ENCODE assay signal across 7 cellular contexts in genomic region chr17:81978901-81979298, GRCh38. TPM values are rescaled to one million over a fixed set of nuclear protein-coding genes. Genes with fewer than 3 reads are reported as not detected.
DNase-seq lines count a peak whose midpoint lies in the region; ATAC-seq and TF ChIP-seq lines count a peak whose summit lies in the region.

No MANE protein-coding gene starts in this region.

- peaks cover 27% of the 10 kb centered on the region for H3K27me3 ChIP-seq in GM23338 (ENCODE audit: insufficient read depth)
- H3K27me3 ChIP-seq in Peyer's patch = no peaks in the 10 kb centered on the region
- H3K27me3 ChIP-seq in endodermal cell (ENCODE audit: control insufficient read depth, insufficient read depth, low read length, poor library complexity, severe bottlenecking) = peaks cover 6% of the 10 kb centered on the region
- H3K27me3 ChIP-seq in psoas muscle (ENCODE audit: insufficient read depth in 3 of 3, low read length in 2 of 3) = no peaks in the 10 kb centered on the region
- no peaks in the 10 kb centered on the region for H3K27me3 ChIP-seq in testis

- H3K27me3 Mint-ChIP-seq in GM23338 (ENCODE audit: insufficient read depth, low read depth, poor library complexity) (peaks cover 24% of the 10 kb centered on the region), endodermal cell (ENCODE audit: insufficient read depth) (peaks cover 24% of the 10 kb centered on the region)

- peaks cover 9% of the 10 kb centered on the region for H3K79me2 ChIP-seq in GM23338 (replicated peaks; ENCODE audit: insufficient read depth)

- peaks cover 35% of the 10 kb centered on the region for H3K36me3 Mint-ChIP-seq in GM23338 (ENCODE audit: low read depth)
- H3K36me3 Mint-ChIP-seq in endodermal cell (ENCODE audit: low read depth) = peaks cover 20% of the 10 kb centered on the region

- H3K9me3 Mint-ChIP-seq in GM23338 (peaks cover 7% of the 10 kb centered on the region; the same call in 2 of the 3 replicates), endodermal cell (peaks cover 9% of the 10 kb centered on the region)

- H3F3A ChIP-seq in GM23338 (replicated peaks; ENCODE audit: low read depth) = peaks cover 4% of the 10 kb centered on the region; the same call in 1 of the 2 replicates

- H3K27ac Mint-ChIP-seq in GM23338 = peak overlapping the region; percentile 85; the same call in 1 of the 2 replicates
- peak overlapping the region; percentile 77 for H3K27ac Mint-ChIP-seq in endodermal cell

- ATAC-seq in GM23338 = no peak
- no peak for ATAC-seq in psoas muscle
- no peak for ATAC-seq in GM18858 (IDR thresholded peaks at IDR 0.05; ENCODE audit: unreplicated experiment)

- WGBS in endodermal cell (ENCODE audit: insufficient coverage in 1 of 2, insufficient read length in 1 of 2), 2 experiments = 92 to 96% methylated on average over 4 to 8 of the region's 8 CpGs
- WGBS in psoas muscle, 3 donors = 36 to 62% (median 44%) methylated on average over 8 of the region's 8 CpGs
- 79 to 85% methylated on average over 8 of the region's 8 CpGs for WGBS in testis, 2 donors

- no peaks in the 10 kb centered on the region; the same call in 1 of the 2 replicates for H4K20me1 ChIP-seq in GM23338 (replicated peaks; ENCODE audit: insufficient read depth)

- intact Hi-C loops in psoas muscle (cut with DNase I) = loop anchor here in 1 of 2 donors (5.0 kb wide), 1 partner anchor 38 kb away; no protein-coding TSS in a partner anchor
- intact Hi-C loops in testis (cut with DNase I; ENCODE audit: low total_unique reads) = no loop called here

- H3K27ac ChIP-seq in GM23338 (ENCODE audit: low read depth) (no peak overlapping the region), Peyer's patch (peak overlapping the region in 3 of 4 donors; percentile 10 to 27 (median 20)), endodermal cell (ENCODE audit: low read depth, low read length) (no peak overlapping the region), psoas muscle (peak overlapping the region; percentile 96), testis (no peak overlapping the region)

- H3K9me2 ChIP-seq in GM23338 (ENCODE audit: insufficient read depth) = no peaks in the 10 kb centered on the region

- H3K9ac ChIP-seq in endodermal cell (ENCODE audit: extremely low read depth, low read length, poor library complexity, severe bottlenecking) = no peak overlapping the region

- TF ChIP-seq POLR2A in Peyer's patch (IDR thresholded peaks at IDR 0.05) (peak in 1 of 2 donors; percentile 12), testis (IDR thresholded peaks at IDR 0.05) (no peak)

- H3K4me1 ChIP-seq in GM23338 (ENCODE audit: insufficient read depth) (no peaks in the 10 kb centered on the region), Peyer's patch (peaks cover 0 to 18% (median 10%) of the 10 kb centered on the region in 4 donors), endodermal cell (ENCODE audit: control insufficient read depth, insufficient read depth, low read length) (no peaks in the 10 kb centered on the region), psoas muscle (peaks cover 9% of the 10 kb centered on the region), testis (peaks cover 11% of the 10 kb centered on the region)

- H3K36me3 ChIP-seq in GM23338 (ENCODE audit: insufficient read depth) (peaks cover 4% of the 10 kb centered on the region; the same call in 1 of the 2 replicates), Peyer's patch (peaks cover 0 to 11% (median 0%) of the 10 kb centered on the region in 3 donors), endodermal cell (ENCODE audit: control insufficient read depth, insufficient read depth, low read length) (peaks cover 17% of the 10 kb centered on the region), psoas muscle (ENCODE audit: insufficient read depth in 1 of 2, low read depth in 1 of 2) (peaks cover 4 to 33% of the 10 kb centered on the region in 2 donors), testis (ENCODE audit: low read depth, missing control alignments) (no peaks in the 10 kb centered on the region)

- H3K4me2 ChIP-seq in GM23338 = peak overlapping the region; percentile 96; the same call in 1 of the 2 replicates

- peak overlapping the region; percentile 92; the same call in 1 of the 2 replicates for H3K4me3 ChIP-seq in GM23338
- H3K4me3 ChIP-seq in Peyer's patch = peak overlapping the region in 3 of 4 donors; percentile 94 to 97 (median 97)
- no peak overlapping the region for H3K4me3 ChIP-seq in endodermal cell (ENCODE audit: low read length)
- peak overlapping the region; percentile 78 for H3K4me3 ChIP-seq in psoas muscle
- no peak overlapping the region for H3K4me3 ChIP-seq in testis

- peaks cover 6% of the 10 kb centered on the region; the same call in 2 of the 3 replicates for H3K4me1 Mint-ChIP-seq in GM23338
- H3K4me1 Mint-ChIP-seq in endodermal cell = no peaks in the 10 kb centered on the region

- no peak overlapping the region for H2AFZ ChIP-seq in GM23338

- TF ChIP-seq CTCF in GM23338 (conservative IDR thresholded peaks at IDR 0.05; ENCODE audit: low read depth in 2 of 2) (no peak), Peyer's patch (IDR thresholded peaks at IDR 0.05) (no peak), endodermal cell (conservative IDR thresholded peaks at IDR 0.05) (no peak), psoas muscle (IDR thresholded peaks at IDR 0.05) (no peak), testis (IDR thresholded peaks at IDR 0.05) (no peak)

- H3K4me3 Mint-ChIP-seq in GM23338 (peak overlapping the region; percentile 78), endodermal cell (peak overlapping the region; percentile 70)

- H3K9me3 ChIP-seq in Peyer's patch = no peaks in the 10 kb centered on the region
- no peaks in the 10 kb centered on the region for H3K9me3 ChIP-seq in endodermal cell (ENCODE audit: control insufficient read depth, low read length)
- H3K9me3 ChIP-seq in psoas muscle = no peaks in the 10 kb centered on the region
- no peaks in the 10 kb centered on the region for H3K9me3 ChIP-seq in testis

- DNase-seq in GM23338 (ENCODE audit: low spot score) (no peak), Peyer's patch (peak in 1 of 3 donors; percentile 69), endodermal cell (no peak), psoas muscle (no peak), testis (no peak)
- no peak for DNase-seq in stimulated activated CD4-positive, alpha-beta T cell treated with anti-CD3 and anti-CD28 coated beads, Interleukin-12 subunit alpha, Interleukin-12 subunit beta, amount 100 ng/mL, for 4 hours

TF ChIP-seq in GM23338, 12 proteins besides CTCF, POLR2A, EP300 and RAD21 (continues in another document):
- TF ChIP-seq ZNF331 (CRISPR knock-in tag; IDR thresholded peaks at IDR 0.05; ENCODE audit: low read depth) = no peak
- no peak for TF ChIP-seq ZNF114 (CRISPR knock-in tag; IDR thresholded peaks at IDR 0.05)

RNA-seq across cellular contexts. Expression of gene ASPSCR1, which starts 1.5 kb away (rescaled TPM):
- total RNA-seq in GM23338 (2014; rRNA removed; shearing (Covaris generic)) = 40.4 and 46.9 TPM in 2 replicates
- polyA plus RNA-seq in GM23338 (2016; fragmentation: Nextera tagmentation; extraction: Ambion mirVana) (44.2 and 47.5 TPM in 2 replicates), psoas muscle (10 to 100 TPM; 27.9 to 33.1 (median 33.0) TPM), testis (ENCODE audit: insufficient read depth, low read depth, low replicate concordance) (40.5 TPM)
- total RNA-seq in Peyer's patch (10 to 100 TPM; 31.6 to 70.1 (median 49.9) TPM), endodermal cell (10 to 100 TPM; 50.8 to 65.4 TPM), psoas muscle (10 to 100 TPM; 27.7 to 37.4 (median 35.0) TPM), testis (10 to 100 TPM; 46.2 to 49.7 TPM)
- polyA plus RNA-seq in endodermal cell (2013, experiment 1 of 2) = 41.5 TPM
- 30.3 TPM for polyA plus RNA-seq in endodermal cell (2013, experiment 2 of 2)

RNA-seq across cellular contexts. Expression of gene NOTUM, which starts 17.9 kb away (rescaled TPM):
- 0.66 and 1.6 TPM in 2 replicates for total RNA-seq in GM23338 (2014; rRNA removed; shearing (Covaris generic))
- polyA plus RNA-seq in GM23338 (2016; fragmentation: Nextera tagmentation; extraction: Ambion mirVana) = 0.29 and 0.66 TPM in 2 replicates
- 1 to 10 TPM in 1 of 4 donors, not detected in 3; 1.2 TPM for total RNA-seq in Peyer's patch
- total RNA-seq in endodermal cell = 10 to 100 TPM; 12.5 to 26.3 TPM
- polyA plus RNA-seq in endodermal cell (2013, experiment 1 of 2) = 6.2 TPM
- 5.0 TPM for polyA plus RNA-seq in endodermal cell (2013, experiment 2 of 2)
- 1 to 10 TPM in 3 of 4 donors, under 1 TPM in 1; 0.92 to 1.9 (median 1.5) TPM for total RNA-seq in psoas muscle
- under 1 TPM; 0.25 to 0.48 (median 0.44) TPM for polyA plus RNA-seq in psoas muscle
- total RNA-seq in testis = 10 to 100 TPM in 1 of 2 donors, 1 to 10 TPM in 1; 9.5 to 13.2 TPM
- polyA plus RNA-seq in testis (ENCODE audit: insufficient read depth, low read depth, low replicate concordance) = 5.1 TPM

RNA-seq across cellular contexts. Expression of gene MYADML2, which starts 31.9 kb away (rescaled TPM):
- 0.78 and 1.7 TPM in 2 replicates for total RNA-seq in GM23338 (2014; rRNA removed; shearing (Covaris generic))
- polyA plus RNA-seq in GM23338 (2016; fragmentation: Nextera tagmentation; extraction: Ambion mirVana) (0.42 and 0.70 TPM in 2 replicates), psoas muscle (10 to 100 TPM in 1 of 3 donors, 1 to 10 TPM in 1, under 1 TPM in 1; 0.47 to 95.8 (median 9.1) TPM), testis (ENCODE audit: insufficient read depth, low read depth, low replicate concordance) (0.57 TPM)
- total RNA-seq in Peyer's patch (under 1 TPM in 1 of 4 donors, not detected in 3; 0.76 TPM), endodermal cell (not detected), psoas muscle (10 to 100 TPM in 3 of 4 donors, 1 to 10 TPM in 1; 9.7 to 58.0 (median 13.4) TPM), testis (under 1 TPM; 0.16 to 0.25 TPM)
- not detected for polyA plus RNA-seq in endodermal cell (2013, experiment 1 of 2)
- polyA plus RNA-seq in endodermal cell (2013, experiment 2 of 2) = not detected

RNA-seq across cellular contexts. Expression of gene PYCR1, which starts 41.8 kb away (rescaled TPM):
- total RNA-seq in GM23338 (2014; rRNA removed; shearing (Covaris generic)) = 237 and 240 TPM in 2 replicates
- polyA plus RNA-seq in GM23338 (2016; fragmentation: Nextera tagmentation; extraction: Ambion mirVana) (87.3 and 98.9 TPM in 2 replicates), psoas muscle (10 to 100 TPM in 2 of 3 donors, 1 to 10 TPM in 1; 8.3 to 23.2 (median 15.2) TPM), testis (ENCODE audit: insufficient read depth, low read depth, low replicate concordance) (28.9 TPM)
- total RNA-seq in Peyer's patch (10 to 100 TPM in 3 of 4 donors, 1 to 10 TPM in 1; 2.4 to 21.5 (median 20.2) TPM), endodermal cell (100 to 1,000 TPM; 104 to 107 TPM), psoas muscle (10 to 100 TPM in 2 of 4 donors, 1 to 10 TPM in 2; 5.4 to 12.5 (median 9.5) TPM), testis (10 to 100 TPM; 13.8 to 19.2 TPM)
- 100 TPM for polyA plus RNA-seq in endodermal cell (2013, experiment 1 of 2)
- polyA plus RNA-seq in endodermal cell (2013, experiment 2 of 2) = 91.8 TPM

RNA-seq across cellular contexts. Expression of gene CENPX, which starts 43.8 kb away (rescaled TPM):
- total RNA-seq in GM23338 (2014; rRNA removed; shearing (Covaris generic)) = 114 and 127 TPM in 2 replicates
- 157 and 172 TPM in 2 replicates for polyA plus RNA-seq in GM23338 (2016; fragmentation: Nextera tagmentation; extraction: Ambion mirVana)
- total RNA-seq in Peyer's patch = 100 to 1,000 TPM in 2 of 4 donors, 10 to 100 TPM in 2; 49.1 to 123 (median 91.8) TPM
- 10 to 100 TPM; 80.0 to 85.0 TPM for total RNA-seq in endodermal cell
- 62.5 TPM for polyA plus RNA-seq in endodermal cell (2013, experiment 1 of 2)
- polyA plus RNA-seq in endodermal cell (2013, experiment 2 of 2) = 61.5 TPM
- 10 to 100 TPM; 15.9 to 24.6 (median 19.7) TPM for total RNA-seq in psoas muscle
- polyA plus RNA-seq in psoas muscle = 10 to 100 TPM; 53.8 to 79.4 (median 64.4) TPM
- total RNA-seq in testis = 10 to 100 TPM; 43.5 to 51.8 TPM
- polyA plus RNA-seq in testis (ENCODE audit: insufficient read depth, low read depth, low replicate concordance) = 43.0 TPM

Comparison
In these comparisons a context has a peak if more than half of its experiments do, and no peak if none do; other contexts are left out.
1. H3K27ac ChIP-seq: peak in Peyer's patch (3 of 4) and psoas muscle (single experiment); none in GM23338 (single experiment), endodermal cell (single experiment) and testis (0 of 2).
2. H3K4me3 ChIP-seq: peak in GM23338 (single experiment), Peyer's patch (3 of 4) and psoas muscle (single experiment); none in endodermal cell (single experiment) and testis (0 of 2).